ENCODE assay signal across 1 cellular context in the genomic region with DNA sequence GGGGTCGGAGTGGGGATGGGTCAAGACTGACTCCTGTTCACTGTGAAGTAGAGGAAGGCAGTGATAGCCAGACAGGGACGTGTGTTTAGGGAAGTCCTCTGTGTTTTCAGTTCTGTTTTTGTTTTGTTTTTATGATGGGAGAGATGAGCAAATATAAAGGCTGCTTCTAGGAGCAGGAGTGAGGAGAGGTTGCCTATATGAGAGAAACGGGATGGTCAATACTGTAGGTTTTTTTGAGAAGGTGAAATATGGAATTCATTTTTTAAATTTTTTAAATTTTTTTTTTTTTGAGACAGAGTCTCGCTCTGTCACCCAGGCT.
TF ChIP-seq lines count a peak whose summit lies in the region.

No MANE protein-coding gene starts in this region.

TF ChIP-seq in GM23338, 12 proteins besides CTCF, POLR2A, EP300 and RAD21 (continued from another document):
- TF ChIP-seq REST (IDR thresholded peaks at IDR 0.05; ENCODE audit: unreplicated experiment) (no peak), ZNF331 (CRISPR knock-in tag; IDR thresholded peaks at IDR 0.05; ENCODE audit: low read depth) (no peak)
